Comparison of ENCODE assay signal across 11 cellular contexts in the genomic region with DNA sequence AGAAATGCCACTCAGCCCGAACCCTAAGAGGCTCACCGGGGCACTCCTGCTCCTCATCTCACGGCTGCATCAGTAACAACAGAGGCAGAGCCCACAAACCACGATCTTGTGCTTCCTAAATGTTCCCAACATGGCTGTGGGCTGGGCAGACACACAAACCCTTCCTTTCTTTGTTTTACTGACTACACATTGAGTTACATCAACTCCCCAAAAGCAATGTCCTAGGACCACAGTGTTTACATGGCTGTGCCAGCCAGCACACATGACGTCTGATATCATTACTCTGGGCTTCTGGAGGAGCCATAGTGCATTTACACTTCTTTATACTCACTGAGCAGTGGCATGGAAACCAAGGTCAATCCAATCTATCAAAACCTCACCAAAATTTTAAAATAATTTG.
A peak's percentile ranks its signal among the peaks of the same experiment; 100 is the strongest.
DNase-seq lines count a peak whose midpoint lies in the region; ATAC-seq, FAIRE-seq and TF ChIP-seq lines count a peak whose summit lies in the region.
"Had no signal": no experiment of that assay in that cellular context is flagged by ENCODE, and none has a peak within 500 bp of the region (broad histone marks: within the 10 kb centered on the region; RNA-seq: fewer than 3 reads in every experiment).

No MANE protein-coding gene starts in this region.

- no peaks in the 10 kb centered on the region for H4K20me1 ChIP-seq in astrocyte (ENCODE audit: insufficient read depth, low read length)

- no peak for ATAC-seq in CD4-positive, alpha-beta T cell (ENCODE audit: poor library complexity)
- ATAC-seq in GM18868 (IDR thresholded peaks at IDR 0.05; ENCODE audit: unreplicated experiment) (no peak), HG02852 (IDR thresholded peaks at IDR 0.05; ENCODE audit: unreplicated experiment) (no peak)

- peaks cover 17% of the 10 kb centered on the region for H3K36me3 Mint-ChIP-seq in astrocyte (ENCODE audit: low read depth, unreplicated experiment)
- peaks cover 5% of the 10 kb centered on the region for H3K36me3 Mint-ChIP-seq in glutamatergic neuron (ENCODE audit: unreplicated experiment)
- H3K36me3 Mint-ChIP-seq in CD4-positive, alpha-beta T cell (ENCODE audit: low read depth) = no peaks in the 10 kb centered on the region

- H3K27ac Mint-ChIP-seq in astrocyte (ENCODE audit: unreplicated experiment) = no peak overlapping the region
- H3K27ac Mint-ChIP-seq in glutamatergic neuron (ENCODE audit: unreplicated experiment) = no peak overlapping the region
- H3K27ac Mint-ChIP-seq in CD4-positive, alpha-beta T cell = no peak overlapping the region
- H3K27ac Mint-ChIP-seq: T-helper 1 cell treated with Interleukin-12 subunit alpha and Interleukin-12 subunit beta and Interleukin-4 antibody, amounts not matched to agents 30 μg/mL and 1 μg/mL, for 36 hours; type B pancreatic cell had no signal

- TF ChIP-seq CTCF in BE2C (IDR thresholded peaks at IDR 0.05; ENCODE audit: low read depth, low read length) (no peak), astrocyte (IDR thresholded peaks at IDR 0.05; ENCODE audit: insufficient read depth, low read depth, low read length) (no peak), glutamatergic neuron (IDR thresholded peaks at IDR 0.05; ENCODE audit: partially characterized antibody, unreplicated experiment) (no peak), sigmoid colon (IDR thresholded peaks at IDR 0.05) (no peak)
- no peak for TF ChIP-seq CTCF in CD4-positive, alpha-beta T cell (IDR thresholded peaks at IDR 0.05)

- TF ChIP-seq EP300 in sigmoid colon (IDR thresholded peaks at IDR 0.05) = peak in 2 of 4 donors; percentile 25 to 81

- TF ChIP-seq POLR2A in sigmoid colon (IDR thresholded peaks at IDR 0.05) = no peak

- no peak for FAIRE-seq in astrocyte (lab: Jason Lieb, UNC)

- CTCF ChIA-PET in CD4-positive, alpha-beta T cell (lab: Charles Lee) = no interaction called here

- DNase-seq in BE2C (no peak), astrocyte (ENCODE audit: low read depth) (peak; percentile 72), glutamatergic neuron (no peak), sigmoid colon (peak; percentile 83), DMS153 treated with DMSO at 0.1 percent for 48 hours (lab: John Stamatoyannopoulos, UW; ENCODE audit: unreplicated experiment) (no peak)
- DNase-seq in CD4-positive, alpha-beta T cell = no peak
- DNase-seq: amniotic stem cell had no signal

- H3K9me3 ChIP-seq in BE2C (no peaks in the 10 kb centered on the region), astrocyte (ENCODE audit: insufficient read depth, low read depth, low read length) (no peaks in the 10 kb centered on the region), sigmoid colon (no peaks in the 10 kb centered on the region)
- H3K9me3 ChIP-seq in CD4-positive, alpha-beta T cell (ENCODE audit: control insufficient read depth, low read length) = no peaks in the 10 kb centered on the region

- H3K27ac ChIP-seq in astrocyte (ENCODE audit: low read depth, low read length) = peak overlapping the region; percentile 74
- H3K27ac ChIP-seq in sigmoid colon = peak overlapping the region; percentile 65 to 77 (median 74)
- no peak overlapping the region for H3K27ac ChIP-seq in CD4-positive, alpha-beta T cell (ENCODE audit: low read depth, low read length)

- H3K79me2 ChIP-seq in astrocyte (ENCODE audit: insufficient read depth, low read length) = peaks cover 32% of the 10 kb centered on the region

- H3K36me3 ChIP-seq in BE2C (no peaks in the 10 kb centered on the region), astrocyte (ENCODE audit: insufficient read depth, low read length) (no peaks in the 10 kb centered on the region), sigmoid colon (no peaks in the 10 kb centered on the region)

- H3K4me3 Mint-ChIP-seq in astrocyte (ENCODE audit: unreplicated experiment) = no peak overlapping the region
- peak overlapping the region; percentile 44 for H3K4me3 Mint-ChIP-seq in glutamatergic neuron (ENCODE audit: unreplicated experiment)
- no peak overlapping the region for H3K4me3 Mint-ChIP-seq in CD4-positive, alpha-beta T cell
- H3K4me3 Mint-ChIP-seq: T-helper 1 cell treated with Interleukin-12 subunit alpha and Interleukin-12 subunit beta and Interleukin-4 antibody, amounts not matched to agents 30 μg/mL and 1 μg/mL, for 36 hours; type B pancreatic cell had no signal

- POLR2A ChIA-PET in CD4-positive, alpha-beta T cell (lab: Charles Lee) = no interaction called here

- peak overlapping the region; percentile 59 for H3K9ac ChIP-seq in astrocyte (ENCODE audit: low read length)

- H2AFZ ChIP-seq in astrocyte (ENCODE audit: low read depth, low read length) = no peak overlapping the region

- H3K27me3 Mint-ChIP-seq in astrocyte (ENCODE audit: low read depth, unreplicated experiment) (no peaks in the 10 kb centered on the region), glutamatergic neuron (ENCODE audit: unreplicated experiment) (peaks cover 7% of the 10 kb centered on the region)
- no peaks in the 10 kb centered on the region for H3K27me3 Mint-ChIP-seq in CD4-positive, alpha-beta T cell
- H3K27me3 Mint-ChIP-seq: type B pancreatic cell had no signal

- intact Hi-C loops in sigmoid colon (cut with DNase I) = loop anchor here (10.0 kb wide), 1 partner anchor 218 kb away; no protein-coding TSS in a partner anchor
- intact Hi-C loops in CD4-positive, alpha-beta T cell (cut with DNase I, micrococcal nuclease) = no loop called here

- H3K9me3 Mint-ChIP-seq in astrocyte (ENCODE audit: unreplicated experiment) (no peaks in the 10 kb centered on the region), glutamatergic neuron (ENCODE audit: unreplicated experiment) (peaks cover 3% of the 10 kb centered on the region)
- H3K9me3 Mint-ChIP-seq in CD4-positive, alpha-beta T cell = no peaks in the 10 kb centered on the region
- H3K9me3 Mint-ChIP-seq: T-helper 1 cell treated with Interleukin-12 subunit alpha and Interleukin-12 subunit beta and Interleukin-4 antibody, amounts not matched to agents 30 μg/mL and 1 μg/mL, for 36 hours had no signal

- WGBS in sigmoid colon, 2 donors = 68 to 78% methylated on average over 5 of the region's 5 CpGs

- H3K4me1 Mint-ChIP-seq in astrocyte (ENCODE audit: low read depth, unreplicated experiment) (peaks cover 27% of the 10 kb centered on the region), glutamatergic neuron (ENCODE audit: low read depth, unreplicated experiment) (peaks cover 13% of the 10 kb centered on the region)
- H3K4me1 Mint-ChIP-seq in CD4-positive, alpha-beta T cell (ENCODE audit: low read depth) = no peaks in the 10 kb centered on the region

- peak overlapping the region; percentile 15 for H3K4me2 ChIP-seq in astrocyte (ENCODE audit: low read length)

- H3K4me1 ChIP-seq in BE2C (peaks cover 27% of the 10 kb centered on the region), astrocyte (ENCODE audit: insufficient read depth, low read length) (peaks cover 43% of the 10 kb centered on the region), sigmoid colon (peaks cover 0 to 60% (median 37%) of the 10 kb centered on the region in 4 donors)

- H3K27me3 ChIP-seq in BE2C = no peaks in the 10 kb centered on the region
- H3K27me3 ChIP-seq in astrocyte (ENCODE audit: insufficient read depth, low read length) = no peaks in the 10 kb centered on the region
- H3K27me3 ChIP-seq in sigmoid colon = no peaks in the 10 kb centered on the region
- H3K27me3 ChIP-seq in CD4-positive, alpha-beta T cell (ENCODE audit: control insufficient read depth, insufficient read depth, low read length) = no peaks in the 10 kb centered on the region

- peak overlapping the region; percentile 32; the same call in 1 of the 2 replicates for H3K4me3 ChIP-seq in BE2C (ENCODE audit: low read depth, low read length)
- no peak overlapping the region for H3K4me3 ChIP-seq in astrocyte (ENCODE audit: insufficient read depth, low read depth, low read length)
- H3K4me3 ChIP-seq in sigmoid colon = no peak overlapping the region

Comparison
In these comparisons a context has a peak if more than half of its experiments do, and no peak if none do; other contexts are left out.
1. DNase-seq: peak in astrocyte (single experiment) and sigmoid colon (single experiment); none in BE2C (single experiment), glutamatergic neuron (single experiment), CD4-positive, alpha-beta T cell (0 of 10) and DMS153 treated with DMSO at 0.1 percent for 48 hours (single experiment).